Comparison of ENCODE assay signal across 26 cellular contexts in genomic region chr12:118884226-118884625, GRCh38.
DNase-seq lines count a peak whose midpoint lies in the region; ATAC-seq, FAIRE-seq and TF ChIP-seq lines count a peak whose summit lies in the region.
"Had no signal": no experiment of that assay in that cellular context is flagged by ENCODE, and none has a peak within 500 bp of the region (broad histone marks: within the 10 kb centered on the region; RNA-seq: fewer than 3 reads in every experiment).

No MANE protein-coding gene starts in this region.

- H3K4me3 ChIP-seq in GM12878 (no peak overlapping the region), heart right ventricle (no peak overlapping the region), gastroesophageal sphincter (no peak overlapping the region)
- H3K4me3 ChIP-seq: A549, MG63 had no signal

- 26% methylated on average over 1 of the region's 1 CpG for WGBS in GM12878 (ENCODE audit: insufficient coverage, insufficient replicate concordance, low lambda C conversion rate, missing lambda C conversion rate)
- WGBS in heart right ventricle, 2 donors, result 31 to 33% methylated on average over 1 of the region's 1 CpG
- 29 to 50% methylated on average over 1 of the region's 1 CpG for WGBS in gastroesophageal sphincter (ENCODE audit: low coverage in 1 of 2), 2 donors

- no peak for FAIRE-seq in H54 (lab: Jason Lieb, UNC)
- peak; percentile 41 for FAIRE-seq in GM12878 (lab: Jason Lieb, UNC)
- no peak for FAIRE-seq in urothelium cell line (lab: Jason Lieb, UNC)
- FAIRE-seq: A549, GM18507, HTR-8/SVneo, RCC 7860 had no signal

- ATAC-seq in GM12878 (no peak), heart right ventricle (no peak), gastroesophageal sphincter (no peak)
- ATAC-seq: A549; CD8-positive, alpha-beta T cell had no signal

- DNase-seq in H54 (ENCODE audit: insufficient read length, low spot score) (peak; percentile 5), GM12878 (ENCODE audit: low read depth, low spot score) (no peak), foreskin melanocyte (peak; percentile 98), urothelium cell line (ENCODE audit: low spot score) (peak; percentile 17), DMS53 treated with DMSO at 0.1 percent for 48 hours (lab: John Stamatoyannopoulos, UW; ENCODE audit: unreplicated experiment) (no peak), heart right ventricle (no peak)
- DNase-seq: CD8-positive, alpha-beta T cell; DMS 273 treated with DMSO at 0.1 percent for 48 hours; DND-41; H7; KBM-7; MG63; NCI-H1105 treated with DMSO at 0.1 percent for 48 hours; NCI-H146; NCI-H1930; NCI-H446; NCI-H524 treated with DMSO at 0.1 percent for 48 hours; NCI-H774; SIG-M5; SK-N-SH had no signal

- TF ChIP-seq EP300 in GM12878 (IDR thresholded peaks at IDR 0.05; ENCODE audit: borderline replicate concordance in 1 of 2, control insufficient read depth in 1 of 2, low read depth in 2 of 2, low read length in 2 of 2), result no peak
- TF ChIP-seq EP300 in gastroesophageal sphincter (IDR thresholded peaks at IDR 0.05), result no peak

- POLR2A ChIA-PET in GM12878 (lab: Charles Lee), result no interaction called here

- RAD21 ChIA-PET in GM12878 (lab: Charles Lee; ENCODE audit: unreplicated experiment), result no interaction called here

- no TSS peak for BruUV-seq in GM12878 (replicated peaks; lab: Mats Ljungman, UMichigan)

- H3K36me3 ChIP-seq in GM12878 (ENCODE audit: control insufficient read depth in 2 of 2, insufficient read depth in 2 of 2, low read length in 1 of 2) (no peaks in the 10 kb centered on the region), heart right ventricle (no peaks in the 10 kb centered on the region), gastroesophageal sphincter (no peaks in the 10 kb centered on the region)
- H3K36me3 ChIP-seq: MG63 had no signal

- in situ Hi-C loops in GM12878 (cut with MboI), result no loop called here

- intact Hi-C loops in GM12878 (cut with micrococcal nuclease; ENCODE audit: unreplicated experiment), result no loop called here
- intact Hi-C loops in heart right ventricle (cut with DNase I), result no loop called here

- H2AFZ ChIP-seq in GM12878 (ENCODE audit: control insufficient read depth, low read depth, low read length), result no peak overlapping the region

- H3K79me2 ChIP-seq in GM12878 (ENCODE audit: control insufficient read depth, insufficient read depth, low read length), result no peaks in the 10 kb centered on the region

- H3K27ac ChIP-seq in GM12878 (ENCODE audit: control insufficient read depth, insufficient read depth) (no peak overlapping the region), heart right ventricle (no peak overlapping the region), gastroesophageal sphincter (no peak overlapping the region)
- H3K27ac ChIP-seq: A549, C4-2B had no signal

- SMC1A ChIA-PET in GM12878 (lab: Charles Lee; ENCODE audit: uncharacterized antibody, unreplicated experiment), result no interaction called here

- TF ChIP-seq POLR2A in H54 (IDR thresholded peaks at IDR 0.05; ENCODE audit: low read depth, low read length) (no peak), GM12878 (IDR thresholded peaks at IDR 0.05; ENCODE audit: low read depth, low read length) (no peak), gastroesophageal sphincter (IDR thresholded peaks at IDR 0.05) (no peak)

- no peak overlapping the region for H3K4me2 ChIP-seq in GM12878 (ENCODE audit: control insufficient read depth, insufficient read depth)
- H3K4me2 ChIP-seq: A549, SK-N-SH had no signal

- TF ChIP-seq CTCF in GM12878 (IDR thresholded peaks at IDR 0.05 in 2 of 3, conservative IDR thresholded peaks at IDR 0.05 in 1 of 3; ENCODE audit: control insufficient read depth in 2 of 3, extremely low read depth in 1 of 3, insufficient read depth in 1 of 3, low read depth in 3 of 3, low read length in 3 of 3) (no peak), heart right ventricle (IDR thresholded peaks at IDR 0.05) (no peak), gastroesophageal sphincter (IDR thresholded peaks at IDR 0.05) (no peak)

- H3K27me3 ChIP-seq in GM12878 (replicated peaks in 1 of 2; ENCODE audit: control insufficient read depth in 2 of 2, insufficient read depth in 2 of 2, low read length in 1 of 2), result no peaks in the 10 kb centered on the region
- peaks cover 0 to 17% (median 4%) of the 10 kb centered on the region in 7 donors for H3K27me3 ChIP-seq in heart right ventricle
- no peaks in the 10 kb centered on the region for H3K27me3 ChIP-seq in gastroesophageal sphincter
- H3K27me3 ChIP-seq: MG63 had no signal

- CTCF ChIA-PET in GM12878 (lab: Yijun Ruan, JAX), result no interaction called here

- TF ChIP-seq RAD21 in GM12878 (IDR thresholded peaks at IDR 0.05; ENCODE audit: insufficient read depth, low read depth, low read length), result no peak

- no peak overlapping the region for H3K9ac ChIP-seq in GM12878 (ENCODE audit: control insufficient read depth, insufficient read depth, low read length)
- H3K9ac ChIP-seq: SK-N-SH had no signal

- no peaks in the 10 kb centered on the region for H4K20me1 ChIP-seq in GM12878 (ENCODE audit: control insufficient read depth, insufficient read depth)

- H3K4me1 ChIP-seq in GM12878 (ENCODE audit: control insufficient read depth, insufficient read depth, low read length), result no peaks in the 10 kb centered on the region
- no peaks in the 10 kb centered on the region for H3K4me1 ChIP-seq in heart right ventricle
- no peaks in the 10 kb centered on the region for H3K4me1 ChIP-seq in gastroesophageal sphincter
- H3K4me1 ChIP-seq: A549 had no signal

- no peaks in the 10 kb centered on the region for H3K9me3 ChIP-seq in GM12878 (replicated peaks; ENCODE audit: control insufficient read depth, insufficient read depth, low read length)
- peaks cover 0 to 8% (median 0%) of the 10 kb centered on the region in 11 donors for H3K9me3 ChIP-seq in heart right ventricle
- H3K9me3 ChIP-seq in gastroesophageal sphincter, result no peaks in the 10 kb centered on the region
- H3K9me3 ChIP-seq: A549, MG63, SK-N-SH had no signal

TF ChIP-seq in GM12878, 131 proteins besides CTCF, POLR2A, EP300 and RAD21 (continues in another document):
- TF ChIP-seq IRF3 (IDR thresholded peaks at IDR 0.05) (no peak), RCOR1 (conservative IDR thresholded peaks at IDR 0.05; ENCODE audit: low read depth, low read length) (no peak), ZBED1 (IDR thresholded peaks at IDR 0.05; ENCODE audit: borderline replicate concordance) (no peak), CHD1 (IDR thresholded peaks at IDR 0.05; ENCODE audit: low read depth, low read length) (no peak), ASH2L (IDR thresholded peaks at IDR 0.05; ENCODE audit: borderline replicate concordance, low read depth) (no peak), FOS (IDR thresholded peaks at IDR 0.05; ENCODE audit: borderline replicate concordance, extremely low read depth, insufficient read length) (no peak), HCFC1 (IDR thresholded peaks at IDR 0.05; ENCODE audit: low read length) (no peak), MTA3 (IDR thresholded peaks at IDR 0.05; ENCODE audit: borderline replicate concordance, low read length) (no peak), STAT1 (conservative IDR thresholded peaks at IDR 0.05) (no peak), E2F4 (IDR thresholded peaks at IDR 0.05; ENCODE audit: low read depth, low read length) (no peak), WRNIP1 (IDR thresholded peaks at IDR 0.05; ENCODE audit: borderline replicate concordance, low read depth, low read length) (no peak), REST (IDR thresholded peaks at IDR 0.05; ENCODE audit: low read depth, low read length) (no peak)

Comparison
In these comparisons a context has a peak if more than half of its experiments do, and no peak if none do; other contexts are left out.
1. DNase-seq: peak in H54 (single experiment), foreskin melanocyte (single experiment) and urothelium cell line (single experiment); none in GM12878 (single experiment), DMS53 treated with DMSO at 0.1 percent for 48 hours (single experiment) and heart right ventricle (0 of 2).